In the genomic region with DNA sequence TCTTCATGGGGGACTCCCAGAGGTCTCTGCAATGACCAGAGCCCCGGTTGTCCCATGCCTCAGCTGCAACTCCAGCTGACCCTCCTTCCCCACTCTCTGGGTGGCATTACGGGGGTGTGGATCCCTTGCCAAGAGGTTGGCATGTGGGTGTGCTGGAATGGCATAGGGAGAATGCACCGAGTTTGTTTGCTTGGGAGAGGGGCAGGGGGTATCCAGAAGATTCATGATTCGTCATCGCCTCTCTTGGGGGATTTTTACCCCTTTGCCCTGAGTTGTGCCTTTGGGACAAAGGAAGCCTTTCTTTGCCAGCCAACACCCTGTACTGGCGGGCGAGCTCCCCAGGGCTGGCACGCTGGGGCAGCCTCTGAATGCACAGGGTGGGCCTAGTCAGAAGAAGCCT, we compare ENCODE assay signal across 19 cellular contexts. TPM values are rescaled to one million over a fixed set of nuclear protein-coding genes. Genes with fewer than 3 reads are reported as not detected.
DNase-seq lines count a peak whose midpoint lies in the region; ATAC-seq and TF ChIP-seq lines count a peak whose summit lies in the region.
"Had no signal": no experiment of that assay in that cellular context is flagged by ENCODE, and none has a peak within 500 bp of the region (broad histone marks: within the 10 kb centered on the region; RNA-seq: fewer than 3 reads in every experiment).

No MANE protein-coding gene starts in this region.

- peaks cover 72 to 76% of the 10 kb centered on the region in 2 donors for H3K4me1 Mint-ChIP-seq in immature natural killer cell

- H3K9me3 Mint-ChIP-seq in immature natural killer cell, result no peaks in the 10 kb centered on the region
- H3K9me3 Mint-ChIP-seq: stimulated activated effector memory CD8-positive, alpha-beta T cell treated with anti-CD3 and anti-CD28 coated beads, Interleukin-12 subunit alpha, Interleukin-12 subunit beta, amount 100 ng/mL, for 72 hours had no signal

- H3K9me3 ChIP-seq in RWPE2 (ENCODE audit: severe bottlenecking) (no peaks in the 10 kb centered on the region), skeletal muscle tissue (ENCODE audit: control insufficient read depth in 3 of 3, low read length in 3 of 3) (no peaks in the 10 kb centered on the region)

- no peak overlapping the region for H3K4me3 ChIP-seq in RWPE2 (ENCODE audit: severe bottlenecking)
- no peak overlapping the region for H3K4me3 ChIP-seq in skeletal muscle tissue (ENCODE audit: low read length in 3 of 3)
- H3K4me3 ChIP-seq: K562, smooth muscle cell had no signal

- H3K4me3 Mint-ChIP-seq in immature natural killer cell, result peak overlapping the region in 4 of 5 donors; percentile 38 to 82 (median 68)
- H3K4me3 Mint-ChIP-seq: stimulated activated effector memory CD8-positive, alpha-beta T cell treated with anti-CD3 and anti-CD28 coated beads, Interleukin-12 subunit alpha, Interleukin-12 subunit beta, amount 100 ng/mL, for 72 hours had no signal

- H3K27ac ChIP-seq in C4-2B, result peak overlapping the region; percentile 96
- peak overlapping the region; percentile 56 for H3K27ac ChIP-seq in RWPE2 (ENCODE audit: poor library complexity, severe bottlenecking)
- H3K27ac ChIP-seq in skeletal muscle tissue (ENCODE audit: low read depth, low read length), result no peak overlapping the region
- H3K27ac ChIP-seq: brain microvascular endothelial cell had no signal

- TF ChIP-seq CTCF in C4-2B (conservative IDR thresholded peaks at IDR 0.05) (no peak), RWPE2 (IDR thresholded peaks at IDR 0.05; ENCODE audit: poor library complexity, severe bottlenecking) (no peak)

- H3K27me3 ChIP-seq in RWPE2 (ENCODE audit: insufficient read depth, poor library complexity, severe bottlenecking) (no peaks in the 10 kb centered on the region), skeletal muscle tissue (ENCODE audit: control insufficient read depth in 3 of 3, insufficient read depth in 3 of 3, low read length in 3 of 3) (peaks cover 0 to 4% (median 0%) of the 10 kb centered on the region in 3 donors)
- H3K27me3 ChIP-seq: brain microvascular endothelial cell had no signal

- DNase-seq in RWPE2 (ENCODE audit: low spot score) (no peak), immature natural killer cell (no peak), DMS79 treated with DMSO at 0.1 percent for 48 hours (lab: John Stamatoyannopoulos, UW) (no peak), mesenteric fat pad (ENCODE audit: low spot score) (no peak), G401 (ENCODE audit: low spot score) (no peak)
- DNase-seq in activated CD4-positive, alpha-beta T cell treated with anti-CD3 and anti-CD28 coated beads for 48 hours, result no peak
- DNase-seq: activated CD8-positive, alpha-beta memory T cell treated with anti-CD3 and anti-CD28 coated beads, Interleukin-2, amount 50 U/mL, for 4 hours; activated naive CD4-positive, alpha-beta T cell; brain microvascular endothelial cell; DMS 273 treated with DMSO at 0.1 percent for 48 hours; effector CD8-positive, alpha-beta T cell; NCI-H1105 treated with DMSO at 0.1 percent for 48 hours; NCI-H82 had no signal

- H3K36me3 ChIP-seq in RWPE2 (ENCODE audit: low read depth), result peaks cover 38% of the 10 kb centered on the region
- H3K36me3 ChIP-seq in skeletal muscle tissue (ENCODE audit: control insufficient read depth in 3 of 3, insufficient read depth in 3 of 3, low read length in 3 of 3), result peaks cover 35 to 40% (median 35%) of the 10 kb centered on the region in 3 donors

- H3K4me1 ChIP-seq in RWPE2 (ENCODE audit: insufficient read depth, poor library complexity, severe bottlenecking) (peaks cover 16% of the 10 kb centered on the region), skeletal muscle tissue (ENCODE audit: control insufficient read depth in 3 of 3, insufficient read depth in 3 of 3, low read length in 3 of 3) (peaks cover 34 to 57% (median 43%) of the 10 kb centered on the region in 3 donors)

- H3K36me3 Mint-ChIP-seq in immature natural killer cell, result no peaks in the 10 kb centered on the region
- H3K36me3 Mint-ChIP-seq: stimulated activated effector memory CD8-positive, alpha-beta T cell treated with anti-CD3 and anti-CD28 coated beads, Interleukin-12 subunit alpha, Interleukin-12 subunit beta, amount 100 ng/mL, for 72 hours had no signal

- no peak for ATAC-seq in RWPE2 (ENCODE audit: low read depth)
- ATAC-seq: K562; stimulated activated effector memory CD8-positive, alpha-beta T cell treated with anti-CD3 and anti-CD28 coated beads, Interleukin-12 subunit alpha, Interleukin-12 subunit beta, amount 100 ng/mL, for 72 hours had no signal

- H3K27me3 Mint-ChIP-seq in immature natural killer cell (ENCODE audit: low read depth in 3 of 3), result peaks cover 0 to 3% (median 2%) of the 10 kb centered on the region in 3 donors

- H3K9ac ChIP-seq in skeletal muscle tissue (ENCODE audit: low read depth in 1 of 3, low read length in 3 of 3), result peak overlapping the region in 2 of 3 donors; percentile 65 to 73

- peak overlapping the region in 5 of 6 donors; percentile 61 to 99 (median 95) for H3K27ac Mint-ChIP-seq in immature natural killer cell

- in situ Hi-C loops in G401 (cut with HindIII; ENCODE audit: low sequenced_read_pairs), result no loop called here

RNA-seq across cellular contexts. Expression of gene ERBB2, which starts 6.5 kb away (rescaled TPM):
- polyA plus RNA-seq in immature natural killer cell, result 10 to 100 TPM; 14.5 to 49.2 (median 25.2) TPM
- total RNA-seq in skeletal muscle tissue (69.9 TPM), mesenteric fat pad (21.9 TPM)
- 41.1 and 44.7 TPM in 2 replicates for total RNA-seq in G401 (2014; rRNA removed; shearing (Covaris generic))

RNA-seq across cellular contexts. Expression of gene PGAP3, which starts 18.5 kb away (rescaled TPM):
- polyA plus RNA-seq in immature natural killer cell, result 10 to 100 TPM; 24.0 to 47.1 (median 37.8) TPM
- 7.3 TPM for total RNA-seq in skeletal muscle tissue
- 13.6 TPM for total RNA-seq in mesenteric fat pad
- 10.3 and 13.5 TPM in 2 replicates for total RNA-seq in G401 (2014; rRNA removed; shearing (Covaris generic))

RNA-seq across cellular contexts. Expression of gene MIEN1, which starts 23.9 kb away (rescaled TPM):
- 100 to 1,000 TPM; 181 to 197 (median 181) TPM for polyA plus RNA-seq in immature natural killer cell
- total RNA-seq in skeletal muscle tissue, result 6.3 TPM
- 36.4 TPM for total RNA-seq in mesenteric fat pad
- 28.0 and 61.8 TPM in 2 replicates for total RNA-seq in G401 (2014; rRNA removed; shearing (Covaris generic))

RNA-seq across cellular contexts. Expression of gene GRB7, which starts 31.4 kb away (rescaled TPM):
- polyA plus RNA-seq in immature natural killer cell, result not detected
- not detected for total RNA-seq in skeletal muscle tissue
- total RNA-seq in mesenteric fat pad, result 0.29 TPM
- 1.7 and 2.0 TPM in 2 replicates for total RNA-seq in G401 (2014; rRNA removed; shearing (Covaris generic))

RNA-seq across cellular contexts. Expression of gene PNMT, which starts 38.1 kb away (rescaled TPM):
- polyA plus RNA-seq in immature natural killer cell, result 1 to 10 TPM in 2 of 3 donors, not detected in 1; 1.4 to 1.6 TPM
- 0.52 TPM for total RNA-seq in skeletal muscle tissue
- 0.35 TPM for total RNA-seq in mesenteric fat pad
- not detected in 2 replicates for total RNA-seq in G401 (2014; rRNA removed; shearing (Covaris generic))
- total RNA-seq: smooth muscle cell; T-helper 1 cell treated with Interleukin-12 subunit alpha and Interleukin-12 subunit beta and Interleukin-4 antibody, amounts not matched to agents 30 ng/mL and 1 ng/mL, for 36 hours had no signal
